In the genomic region with DNA sequence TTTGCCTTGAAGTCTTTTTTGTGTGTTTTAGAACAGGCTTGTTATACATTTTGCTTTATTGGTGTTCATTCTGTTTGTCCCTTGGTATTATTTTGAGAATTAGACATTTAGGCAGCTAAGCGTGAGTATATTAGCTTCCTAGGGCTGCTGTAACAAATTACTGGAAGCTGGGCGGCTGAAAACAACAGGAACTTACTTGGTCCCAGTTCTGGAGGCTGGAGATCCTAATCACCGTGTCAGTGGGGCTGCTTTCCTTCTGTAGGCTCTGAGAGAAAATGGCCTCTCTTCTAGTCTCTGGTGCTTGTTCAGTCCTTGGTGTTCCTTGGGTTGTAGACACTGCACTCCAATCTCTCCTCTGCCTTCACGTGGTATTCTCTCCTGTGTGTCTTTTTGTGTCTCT, we compare ENCODE assay signal across 19 cellular contexts.
DNase-seq lines count a peak whose midpoint lies in the region; ATAC-seq and TF ChIP-seq lines count a peak whose summit lies in the region.
"Had no signal": no experiment of that assay in that cellular context is flagged by ENCODE, and none has a peak within 500 bp of the region (broad histone marks: within the 10 kb centered on the region; RNA-seq: fewer than 3 reads in every experiment).

No MANE protein-coding gene starts in this region.

- H3K27ac ChIP-seq in aorta (ENCODE audit: low read depth in 1 of 2, low read length in 2 of 2) = no peak overlapping the region

- H3K9me3 ChIP-seq in aorta (ENCODE audit: control insufficient read depth, low read length) = no peaks in the 10 kb centered on the region

- peaks cover 67 to 81% of the 10 kb centered on the region in 2 donors for H3K36me3 Mint-ChIP-seq in CD14-positive monocyte
- H3K36me3 Mint-ChIP-seq in dendritic cell treated with granulocyte-macrophage colony-stimulating factor and Interleukin-4, amounts not matched to agents 40 ng/mL and 50 ng/mL, for 4 days (ENCODE audit: low read depth) = peaks cover 54% of the 10 kb centered on the region
- peaks cover 4% of the 10 kb centered on the region for H3K36me3 Mint-ChIP-seq in natural killer cell treated with Interleukin-12 subunit alpha and Interleukin-12 subunit beta and Interleukin-15 and Interleukin-18, amount 100 ng/mL, for 72 hours

- ATAC-seq in natural killer cell treated with Interleukin-12 subunit alpha and Interleukin-12 subunit beta and Interleukin-15 and Interleukin-18, amount 100 ng/mL, for 72 hours = no peak
- ATAC-seq in HG03342 (IDR thresholded peaks at IDR 0.05; ENCODE audit: unreplicated experiment) (no peak), aorta (ENCODE audit: low FRiP score) (no peak), GM18873 (IDR thresholded peaks at IDR 0.05; ENCODE audit: low FRiP score, unreplicated experiment) (no peak)
- ATAC-seq: activated CD4-positive, CD25-positive, alpha-beta regulatory T cell treated with anti-CD3 and anti-CD28 coated beads, Interleukin-2, amount 50 U/mL, for 24 hours had no signal

- H3K27me3 Mint-ChIP-seq in CD14-positive monocyte (ENCODE audit: low read depth in 3 of 3) = no peaks in the 10 kb centered on the region
- H3K27me3 Mint-ChIP-seq in dendritic cell treated with granulocyte-macrophage colony-stimulating factor and Interleukin-4, amounts not matched to agents 40 ng/mL and 50 ng/mL, for 4 days = no peaks in the 10 kb centered on the region
- no peaks in the 10 kb centered on the region for H3K27me3 Mint-ChIP-seq in natural killer cell treated with Interleukin-12 subunit alpha and Interleukin-12 subunit beta and Interleukin-15 and Interleukin-18, amount 100 ng/mL, for 72 hours

- H3K27ac Mint-ChIP-seq in CD14-positive monocyte = peak overlapping the region; percentile 7 to 88 (median 59)
- peak overlapping the region; percentile 43 for H3K27ac Mint-ChIP-seq in dendritic cell treated with granulocyte-macrophage colony-stimulating factor and Interleukin-4, amounts not matched to agents 40 ng/mL and 50 ng/mL, for 4 days
- H3K27ac Mint-ChIP-seq in natural killer cell treated with Interleukin-12 subunit alpha and Interleukin-12 subunit beta and Interleukin-15 and Interleukin-18, amount 100 ng/mL, for 72 hours = peak overlapping the region; percentile 54 to 59
- H3K27ac Mint-ChIP-seq: nephron; T-helper 2 cell treated with Interferon-gamma antibody and Interleukin-4, amounts not matched to agents 5 μg/mL and 100 μg/mL, for 36 hours had no signal

- H3K27me3 ChIP-seq in aorta (ENCODE audit: control insufficient read depth in 1 of 2, insufficient read depth in 2 of 2, low read length in 1 of 2) = no peaks in the 10 kb centered on the region

- peaks cover 19% of the 10 kb centered on the region for H3K4me1 Mint-ChIP-seq in CD14-positive monocyte
- peaks cover 27% of the 10 kb centered on the region for H3K4me1 Mint-ChIP-seq in dendritic cell treated with granulocyte-macrophage colony-stimulating factor and Interleukin-4, amounts not matched to agents 40 ng/mL and 50 ng/mL, for 4 days (ENCODE audit: low read depth)
- H3K4me1 Mint-ChIP-seq in natural killer cell treated with Interleukin-12 subunit alpha and Interleukin-12 subunit beta and Interleukin-15 and Interleukin-18, amount 100 ng/mL, for 72 hours (ENCODE audit: low read depth in 2 of 2) = peaks cover 28 to 34% of the 10 kb centered on the region in 2 donors

- H3K4me3 Mint-ChIP-seq in CD14-positive monocyte = no peak overlapping the region
- H3K4me3 Mint-ChIP-seq in dendritic cell treated with granulocyte-macrophage colony-stimulating factor and Interleukin-4, amounts not matched to agents 40 ng/mL and 50 ng/mL, for 4 days = no peak overlapping the region
- H3K4me3 Mint-ChIP-seq in natural killer cell treated with Interleukin-12 subunit alpha and Interleukin-12 subunit beta and Interleukin-15 and Interleukin-18, amount 100 ng/mL, for 72 hours = no peak overlapping the region
- H3K4me3 Mint-ChIP-seq: nephron; T-helper 2 cell treated with Interferon-gamma antibody and Interleukin-4, amounts not matched to agents 5 μg/mL and 100 μg/mL, for 36 hours had no signal

- H3K9me3 Mint-ChIP-seq in CD14-positive monocyte = no peaks in the 10 kb centered on the region
- no peaks in the 10 kb centered on the region for H3K9me3 Mint-ChIP-seq in dendritic cell treated with granulocyte-macrophage colony-stimulating factor and Interleukin-4, amounts not matched to agents 40 ng/mL and 50 ng/mL, for 4 days
- H3K9me3 Mint-ChIP-seq in natural killer cell treated with Interleukin-12 subunit alpha and Interleukin-12 subunit beta and Interleukin-15 and Interleukin-18, amount 100 ng/mL, for 72 hours = no peaks in the 10 kb centered on the region
- H3K9me3 Mint-ChIP-seq: nephron; T-helper 2 cell treated with Interferon-gamma antibody and Interleukin-4, amounts not matched to agents 5 μg/mL and 100 μg/mL, for 36 hours had no signal

- H3K4me3 ChIP-seq in aorta (ENCODE audit: low read length in 2 of 2) = no peak overlapping the region

- intact Hi-C loops in CD14-positive monocyte (cut with micrococcal nuclease) = no loop called here
- intact Hi-C loops in dendritic cell treated with granulocyte-macrophage colony-stimulating factor and Interleukin-4, amounts not matched to agents 40 ng/mL and 50 ng/mL, for 4 days (cut with micrococcal nuclease) = no loop called here
- intact Hi-C loops in aorta (cut with DNase I) = no loop called here

- DNase-seq in CD14-positive monocyte (ENCODE audit: low spot score) (no peak), OCI-M1 (lab: John Stamatoyannopoulos, UW) (peak; percentile 4), cerebellar cortex (ENCODE audit: low spot score) (no peak), aorta (no peak)
- DNase-seq in natural killer cell treated with Interleukin-12 subunit alpha and Interleukin-12 subunit beta and Interleukin-15 and Interleukin-18, amount 100 ng/mL, for 72 hours (ENCODE audit: low spot score) = no peak
- DNase-seq: activated effector memory CD4-positive, alpha-beta T cell treated with Interleukin-2 at 50 U/mL for 16 hours; amniotic stem cell; DND-41; HCEC 1CT; mesendoderm; NCI-H1417 treated with DMSO at 0.1 percent for 48 hours; NCI-H2171 treated with DMSO at 0.1 percent for 48 hours; NCI-H69 had no signal

- H3K36me3 ChIP-seq in aorta (ENCODE audit: control insufficient read depth in 1 of 2, insufficient read depth in 2 of 2, low read length in 1 of 2) = peaks cover 2 to 4% of the 10 kb centered on the region in 2 donors

- no peak for TF ChIP-seq CTCF in CD14-positive monocyte (IDR thresholded peaks at IDR 0.05)

- peaks cover 0 to 1% of the 10 kb centered on the region in 2 donors for H3K4me1 ChIP-seq in aorta (ENCODE audit: control insufficient read depth in 1 of 2, insufficient read depth in 2 of 2, low read length in 2 of 2)

- WGBS in aorta, 2 donors = 76 to 86% methylated on average over 4 of the region's 4 CpGs
